ENCODE assay signal across 8 cellular contexts in genomic region chr6:68778356-68779020, GRCh38.
DNase-seq lines count a peak whose midpoint lies in the region; ATAC-seq and TF ChIP-seq lines count a peak whose summit lies in the region.

No MANE protein-coding gene starts in this region.

- WGBS in spleen, 5 donors, result 44 to 54% (median 49%) methylated on average over 5 of the region's 5 CpGs

- no peak overlapping the region for H3K27ac ChIP-seq in VCaP
- peak overlapping the region; percentile 29 for H3K27ac ChIP-seq in left ventricle myocardium inferior (replicated peaks)
- H3K27ac ChIP-seq in spleen, result no peak overlapping the region

- TF ChIP-seq POLR2A in spleen (IDR thresholded peaks at IDR 0.05), result no peak

- DNase-seq in Right ventricle myocardium inferior (ENCODE audit: missing footprints) (no peak), cardiac septum (ENCODE audit: low spot score) (no peak), NCI-H1694 treated with DMSO at 0.1 percent for 48 hours (lab: John Stamatoyannopoulos, UW) (peak; percentile 88), left ventricle myocardium inferior (no peak), spleen (no peak), left colon (no peak)
- DNase-seq in stimulated activated CD4-positive, alpha-beta T cell treated with anti-CD3 and anti-CD28 coated beads, Interleukin-4, amount 100 ng/mL, for 4 hours, result no peak

- no peaks in the 10 kb centered on the region for H3K27me3 ChIP-seq in left ventricle myocardium inferior (ENCODE audit: low read depth)
- H3K27me3 ChIP-seq in spleen (replicated peaks in 1 of 7), result no peaks in the 10 kb centered on the region

- no peak overlapping the region for H3K4me3 ChIP-seq in left ventricle myocardium inferior
- H3K4me3 ChIP-seq in spleen, result no peak overlapping the region

- TF ChIP-seq CTCF in VCaP (conservative IDR thresholded peaks at IDR 0.05), result peak; percentile 75
- TF ChIP-seq CTCF in left ventricle myocardium inferior (IDR thresholded peaks at IDR 0.05; ENCODE audit: borderline replicate concordance), result peak; percentile 75
- peak in 6 of 11 experiments; percentile 12 to 49 (median 29) for TF ChIP-seq CTCF in spleen (IDR thresholded peaks at IDR 0.05 in 8 of 11, conservative IDR thresholded peaks at IDR 0.05 in 3 of 11)

- H3K4me1 ChIP-seq in left ventricle myocardium inferior (no peaks in the 10 kb centered on the region), spleen (no peaks in the 10 kb centered on the region)

- intact Hi-C loops in Right ventricle myocardium inferior (cut with DNase I), result loop anchor here (2.0 kb wide), 1 partner anchor 140 kb away; no protein-coding TSS in a partner anchor
- intact Hi-C loops in cardiac septum (cut with DNase I), result loop anchor here (2.0 kb wide), 1 partner anchor 140 kb away; no protein-coding TSS in a partner anchor
- intact Hi-C loops in left ventricle myocardium inferior (cut with micrococcal nuclease), result loop anchor here (5.0 kb wide), 1 partner anchor 141 kb away; the partner anchor contains the start of gene ADGRB3
- intact Hi-C loops in spleen (cut with DNase I; ENCODE audit: low total_unique reads), result no loop called here
- intact Hi-C loops in left colon (cut with DNase I, micrococcal nuclease), result no loop called here

- H3K36me3 ChIP-seq in left ventricle myocardium inferior (no peaks in the 10 kb centered on the region), spleen (no peaks in the 10 kb centered on the region)

- H3K9me3 ChIP-seq in left ventricle myocardium inferior (replicated peaks), result peaks cover 10% of the 10 kb centered on the region
- H3K9me3 ChIP-seq in spleen, result no peaks in the 10 kb centered on the region

- ATAC-seq in Right ventricle myocardium inferior (peak; percentile 84), left colon (no peak)

Comparison
In these comparisons a context has a peak if more than half of its experiments do, and no peak if none do; other contexts are left out.
1. intact Hi-C loops: an anchor here in Right ventricle myocardium inferior (2.0 kb wide), cardiac septum (2.0 kb wide) and left ventricle myocardium inferior (5.0 kb wide); none called in spleen and left colon.